Comparison of ENCODE assay signal across 12 cellular contexts in the genomic region with DNA sequence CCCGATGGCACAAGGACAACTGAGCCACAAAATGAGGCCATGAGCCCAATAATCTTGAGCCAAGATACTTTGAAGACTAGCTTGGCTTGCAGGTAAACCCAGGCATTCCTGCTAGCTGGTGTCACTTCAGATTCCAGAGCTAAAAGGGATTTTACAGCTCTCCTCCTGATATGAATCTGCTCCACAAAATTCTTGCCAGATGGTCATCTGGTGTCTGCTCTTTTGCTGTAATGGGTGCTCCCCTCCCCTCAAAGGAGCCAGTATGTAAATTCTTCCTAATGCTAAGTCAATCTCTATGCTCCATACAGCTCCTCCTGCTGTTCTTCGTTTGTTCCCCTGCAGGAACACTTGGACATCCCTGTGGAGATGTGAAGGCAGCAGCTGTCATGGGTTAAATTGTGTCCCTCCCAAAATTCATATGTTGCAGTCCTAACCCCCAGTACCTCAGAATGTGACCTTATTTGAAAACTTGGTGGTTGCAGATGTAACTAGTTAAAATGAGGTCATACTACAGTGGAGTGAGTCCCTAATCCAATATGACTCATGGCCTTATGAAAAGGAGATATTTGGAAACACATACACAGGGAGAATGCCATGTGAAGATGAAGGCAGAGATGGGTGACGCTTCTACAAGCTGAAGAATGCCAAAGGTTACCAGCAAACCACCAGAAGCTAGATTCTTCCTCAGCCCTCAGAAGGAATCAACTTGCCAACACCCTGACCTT.
DNase-seq lines count a peak whose midpoint lies in the region; ATAC-seq, FAIRE-seq and TF ChIP-seq lines count a peak whose summit lies in the region.
"Had no signal": no experiment of that assay in that cellular context is flagged by ENCODE, and none has a peak within 500 bp of the region (broad histone marks: within the 10 kb centered on the region; RNA-seq: fewer than 3 reads in every experiment).

No MANE protein-coding gene starts in this region.

- intact Hi-C loops in PC-3 (cut with micrococcal nuclease), result no loop called here
- intact Hi-C loops in endothelial cell of umbilical vein (cut with micrococcal nuclease), result no loop called here

- H2AFZ ChIP-seq in PC-3 (ENCODE audit: low read length) (peak overlapping the region; percentile 23; the same call in 1 of the 2 replicates), endothelial cell of umbilical vein (ENCODE audit: low read depth, low read length) (no peak overlapping the region), trophoblast cell (ENCODE audit: insufficient read depth, low read length, poor library complexity) (no peak overlapping the region)

- H2BK5ac ChIP-seq in trophoblast cell (ENCODE audit: low read depth, low read length, poor library complexity), result peak overlapping the region; percentile 78

- H3K4me1 ChIP-seq in PC-3 (ENCODE audit: insufficient read depth, low read length), result peaks cover 16% of the 10 kb centered on the region
- H3K4me1 ChIP-seq in endothelial cell of umbilical vein (ENCODE audit: control insufficient read depth, extremely low read depth, insufficient read depth, low read length), result no peaks in the 10 kb centered on the region
- H3K4me1 ChIP-seq in trophoblast cell (ENCODE audit: control insufficient read depth in 1 of 2, insufficient read depth in 2 of 2, low read length in 2 of 2), result peaks cover 20 to 23% of the 10 kb centered on the region in 2 experiments
- H3K4me1 ChIP-seq in Peyer's patch, result no peaks in the 10 kb centered on the region
- H3K4me1 ChIP-seq: Caco-2 had no signal

- H3K4me3 ChIP-seq in PC-3 (ENCODE audit: low read length), result no peak overlapping the region
- H3K4me3 ChIP-seq in endothelial cell of umbilical vein (replicated peaks in 1 of 3; ENCODE audit: insufficient read depth in 1 of 3, low read depth in 1 of 3, low read length in 3 of 3), result no peak overlapping the region
- no peak overlapping the region for H3K4me3 ChIP-seq in trophoblast cell (ENCODE audit: low read depth, low read length)
- H3K4me3 ChIP-seq in Peyer's patch, result no peak overlapping the region

- no peaks in the 10 kb centered on the region for H4K20me1 ChIP-seq in PC-3 (ENCODE audit: low read length)
- H4K20me1 ChIP-seq in endothelial cell of umbilical vein (replicated peaks; ENCODE audit: control insufficient read depth, extremely low read depth, insufficient read depth, low read length), result no peaks in the 10 kb centered on the region

- POLR2A ChIA-PET in PC-3 (lab: Charles Lee; ENCODE audit: unreplicated experiment), result no interaction called here
- POLR2A ChIA-PET in endothelial cell of umbilical vein (lab: Charles Lee), result no interaction called here

- peak overlapping the region; percentile 34; the same call in 1 of the 2 replicates for H3K9ac ChIP-seq in PC-3 (ENCODE audit: low read length)
- no peak overlapping the region for H3K9ac ChIP-seq in endothelial cell of umbilical vein (replicated peaks; ENCODE audit: extremely low read depth, insufficient read depth, low read length)
- no peak overlapping the region for H3K9ac ChIP-seq in trophoblast cell (ENCODE audit: low read length)

- no peak for TF ChIP-seq POLR2A in endothelial cell of umbilical vein (IDR thresholded peaks at IDR 0.05; ENCODE audit: low read depth, low read length)
- TF ChIP-seq POLR2A in Peyer's patch (IDR thresholded peaks at IDR 0.05), result no peak

- no CpG with 5 or more reads among the region's 3 CpGs for WGBS in trophoblast cell (ENCODE audit: extremely low coverage, insufficient coverage, insufficient read length)

- BruUV-seq in PC-3 (replicated peaks; lab: Mats Ljungman, UMichigan) (no TSS peak), endothelial cell of umbilical vein (replicated peaks; lab: Mats Ljungman, UMichigan) (no TSS peak)

- no peaks in the 10 kb centered on the region for H3K79me2 ChIP-seq in PC-3 (ENCODE audit: low read length)
- no peaks in the 10 kb centered on the region for H3K79me2 ChIP-seq in endothelial cell of umbilical vein (ENCODE audit: control insufficient read depth, insufficient read depth, low read length)
- peaks cover 1% of the 10 kb centered on the region for H3K79me2 ChIP-seq in trophoblast cell (ENCODE audit: control insufficient read depth, insufficient read depth, low read length, poor library complexity)

- peak overlapping the region; percentile 93 for H2BK12ac ChIP-seq in trophoblast cell (ENCODE audit: low read length)

- DNase-seq in G401 (ENCODE audit: low spot score) (peak; percentile 86), PC-3 (peak; percentile 70), endothelial cell of umbilical vein (ENCODE audit: low read depth, low spot score) (no peak), trophoblast cell (peak; percentile 77 to 92), SHP77 (lab: John Stamatoyannopoulos, UW) (no peak), Peyer's patch (no peak)
- DNase-seq: activated naive CD8-positive, alpha-beta T cell treated with anti-CD3 and anti-CD28 coated beads for 36 hours; Caco-2; naive thymus-derived CD4-positive, alpha-beta T cell; NCI-H1092 had no signal

- no peaks in the 10 kb centered on the region for H3K9me3 ChIP-seq in PC-3 (ENCODE audit: low read length)
- H3K9me3 ChIP-seq in endothelial cell of umbilical vein (replicated peaks; ENCODE audit: control insufficient read depth, insufficient read depth, low read length), result no peaks in the 10 kb centered on the region
- no peaks in the 10 kb centered on the region for H3K9me3 ChIP-seq in trophoblast cell (ENCODE audit: insufficient read depth, low read depth, low read length)
- no peaks in the 10 kb centered on the region for H3K9me3 ChIP-seq in Peyer's patch
- H3K9me3 ChIP-seq: Caco-2 had no signal

- H4K91ac ChIP-seq in trophoblast cell (ENCODE audit: low read depth, low read length), result peak overlapping the region; percentile 86

- H3K9me1 ChIP-seq in endothelial cell of umbilical vein (replicated peaks; ENCODE audit: control insufficient read depth, extremely low read depth, insufficient read depth, low read length), result no peaks in the 10 kb centered on the region

- no peak overlapping the region for H4K12ac ChIP-seq in trophoblast cell (ENCODE audit: low read depth, low read length)

- dilution Hi-C loops in endothelial cell of umbilical vein (cut with MboI; ENCODE audit: extremely low pct_ligation_motif_present, low sequenced_read_pairs), result no loop called here

- CTCF ChIA-PET in PC-3 (lab: Charles Lee), result no interaction called here
- CTCF ChIA-PET in endothelial cell of umbilical vein (lab: Charles Lee), result interaction anchor here (1.3 kb wide), 1 partner anchor 16 kb away, joined by 4 read pairs; no protein-coding TSS in a partner anchor

- H3K4me2 ChIP-seq in PC-3 (ENCODE audit: low read length), result peak overlapping the region; percentile 41
- H3K4me2 ChIP-seq in endothelial cell of umbilical vein (ENCODE audit: insufficient read depth, low read length), result no peak overlapping the region
- peak overlapping the region; percentile 38 for H3K4me2 ChIP-seq in trophoblast cell (ENCODE audit: low read length)

- H3F3A ChIP-seq in PC-3 (ENCODE audit: low read length, unreplicated experiment), result no peaks in the 10 kb centered on the region

- no peaks in the 10 kb centered on the region for H3K9me2 ChIP-seq in PC-3 (replicated peaks; ENCODE audit: low read length)

- in situ Hi-C loops in G401 (cut with HindIII; ENCODE audit: low sequenced_read_pairs), result no loop called here

- no peak for FAIRE-seq in endothelial cell of umbilical vein (lab: Jason Lieb, UNC)

- H3K14ac ChIP-seq in trophoblast cell (ENCODE audit: low read length), result peak overlapping the region; percentile 84

- H3K23ac ChIP-seq in trophoblast cell (ENCODE audit: low read length), result no peak overlapping the region

- H4K8ac ChIP-seq in trophoblast cell (ENCODE audit: low read depth, low read length), result peak overlapping the region; percentile 68

- no peaks in the 10 kb centered on the region for H3K36me3 ChIP-seq in PC-3 (ENCODE audit: low read depth, low read length)
- H3K36me3 ChIP-seq in endothelial cell of umbilical vein (ENCODE audit: control insufficient read depth in 2 of 2, extremely low read depth in 1 of 2, insufficient read depth in 2 of 2, low read length in 2 of 2), result no peaks in the 10 kb centered on the region
- no peaks in the 10 kb centered on the region for H3K36me3 ChIP-seq in trophoblast cell (ENCODE audit: control insufficient read depth in 1 of 2, insufficient read depth in 2 of 2, low read length in 2 of 2)
- no peaks in the 10 kb centered on the region for H3K36me3 ChIP-seq in Peyer's patch

- TF ChIP-seq CTCF in PC-3 (conservative IDR thresholded peaks at IDR 0.05; ENCODE audit: low read depth, low read length), result no peak
- no peak for TF ChIP-seq CTCF in endothelial cell of umbilical vein (IDR thresholded peaks at IDR 0.05; ENCODE audit: extremely low read depth in 1 of 2, insufficient read depth in 1 of 2, low read depth in 1 of 2, low read length in 2 of 2)
- no peak for TF ChIP-seq CTCF in Peyer's patch (IDR thresholded peaks at IDR 0.05)

- ATAC-seq in PC-3 (peak; percentile 85), GM18907 (IDR thresholded peaks at IDR 0.05; ENCODE audit: unreplicated experiment) (no peak), GM18909 (IDR thresholded peaks at IDR 0.05; ENCODE audit: poor library complexity, unreplicated experiment) (no peak)
- ATAC-seq: naive thymus-derived CD4-positive, alpha-beta T cell had no signal

- peak overlapping the region; percentile 70 for H3K18ac ChIP-seq in trophoblast cell (ENCODE audit: low read length)

- H2BK120ac ChIP-seq in trophoblast cell (ENCODE audit: insufficient read depth, low read length, poor library complexity), result peak overlapping the region; percentile 89

- H3K27me3 ChIP-seq in PC-3 (ENCODE audit: low read length) (no peaks in the 10 kb centered on the region), endothelial cell of umbilical vein (ENCODE audit: control insufficient read depth in 2 of 2, insufficient read depth in 2 of 2, low read length in 2 of 2) (no peaks in the 10 kb centered on the region), trophoblast cell (ENCODE audit: insufficient read depth, low read length) (no peaks in the 10 kb centered on the region), Peyer's patch (no peaks in the 10 kb centered on the region)

- peak overlapping the region; percentile 90 for H3K4ac ChIP-seq in trophoblast cell (ENCODE audit: low read depth, low read length)

- H2AK5ac ChIP-seq in trophoblast cell (ENCODE audit: low read length), result peak overlapping the region; percentile 96

- H3K79me1 ChIP-seq in trophoblast cell (ENCODE audit: low read length), result peaks cover 19% of the 10 kb centered on the region

- H3K27ac ChIP-seq in PC-3 (ENCODE audit: low read length), result peak overlapping the region; percentile 80
- H3K27ac ChIP-seq in endothelial cell of umbilical vein (ENCODE audit: insufficient read depth, low read depth, low read length), result no peak overlapping the region
- H3K27ac ChIP-seq in trophoblast cell (ENCODE audit: low read depth, low read length), result peak overlapping the region; percentile 80
- H3K27ac ChIP-seq in Peyer's patch, result no peak overlapping the region

TF ChIP-seq in endothelial cell of umbilical vein, 7 proteins besides CTCF, POLR2A, EP300 and RAD21 (continues in another document):
- no peak for TF ChIP-seq MYC (IDR thresholded peaks at IDR 0.05; ENCODE audit: low read depth, low read length)
- no peak for TF ChIP-seq GATA2 (IDR thresholded peaks at IDR 0.05; ENCODE audit: insufficient read depth, insufficient read length, low read depth, low read length)
- no peak for TF ChIP-seq EZH2 (IDR thresholded peaks at IDR 0.05; ENCODE audit: borderline replicate concordance, low read depth, low read length, severe bottlenecking)
- no peak for TF ChIP-seq FOS (IDR thresholded peaks at IDR 0.05; ENCODE audit: borderline replicate concordance, insufficient read depth, low read length)

Comparison
In these comparisons a context has a peak if more than half of its experiments do, and no peak if none do; other contexts are left out.
1. DNase-seq: peak in G401 (single experiment), PC-3 (single experiment) and trophoblast cell (2 of 2); none in endothelial cell of umbilical vein (single experiment), SHP77 (0 of 2) and Peyer's patch (0 of 3).
2. H3K27ac ChIP-seq: peak in PC-3 (single experiment) and trophoblast cell (single experiment); none in endothelial cell of umbilical vein (single experiment) and Peyer's patch (0 of 4).